Comparison of ENCODE assay signal across 13 cellular contexts in genomic region chr12:45183263-45183662, GRCh38. TPM values are rescaled to one million over a fixed set of nuclear protein-coding genes. Genes with fewer than 3 reads are reported as not detected.
DNase-seq lines count a peak whose midpoint lies in the region; ATAC-seq, FAIRE-seq and TF ChIP-seq lines count a peak whose summit lies in the region.
"Had no signal": no experiment of that assay in that cellular context is flagged by ENCODE, and none has a peak within 500 bp of the region (broad histone marks: within the 10 kb centered on the region; RNA-seq: fewer than 3 reads in every experiment).

No MANE protein-coding gene starts in this region.

- no peak overlapping the region for H3K27ac ChIP-seq in PC-3 (ENCODE audit: low read length)
- H3K27ac ChIP-seq: epithelial cell of prostate, pancreas had no signal

- peak; percentile 32 for DNase-seq in PC-3
- no peak for DNase-seq in epithelial cell of proximal tubule (ENCODE audit: low read depth)
- DNase-seq in retinal pigment epithelial cell (ENCODE audit: low read depth), result no peak
- no peak for DNase-seq in H54 (ENCODE audit: insufficient read length, low spot score)
- DNase-seq in activated CD4-positive, alpha-beta T cell treated with anti-CD3 and anti-CD28 coated beads for 36 hours, result no peak
- DNase-seq in activated naive CD4-positive, alpha-beta T cell (lab: John Stamatoyannopoulos, UW), result no peak
- no peak for DNase-seq in GDM1 (lab: John Stamatoyannopoulos, UW)
- DNase-seq: activated CD8-positive, alpha-beta memory T cell treated with anti-CD3 and anti-CD28 coated beads for 24 hours; NCI-H2171; pancreas had no signal

- POLR2A ChIA-PET in PC-3 (lab: Charles Lee; ENCODE audit: unreplicated experiment), result interaction anchor here (0.7 kb wide), 1 partner anchor 34 kb away, joined by 3 read pairs; no protein-coding TSS in a partner anchor
- POLR2A ChIA-PET in activated CD4-positive, alpha-beta T cell treated with anti-CD3 and anti-CD28 coated beads for 36 hours (lab: Charles Lee), result no interaction called here

- no peaks in the 10 kb centered on the region for H3K27me3 ChIP-seq in PC-3 (ENCODE audit: low read length)
- H3K27me3 ChIP-seq: pancreas had no signal

- TF ChIP-seq POLR2A in H54 (IDR thresholded peaks at IDR 0.05; ENCODE audit: low read depth, low read length), result no peak

- no peaks in the 10 kb centered on the region; the same call in 1 of the 2 replicates for H3K9me3 ChIP-seq in PC-3 (ENCODE audit: low read length)
- H3K9me3 ChIP-seq: pancreas had no signal

- H4K20me1 ChIP-seq in PC-3 (ENCODE audit: low read length), result no peaks in the 10 kb centered on the region

- TF ChIP-seq CTCF in GM12874 (IDR thresholded peaks at IDR 0.05; ENCODE audit: insufficient read depth, low read depth, low read length) (0 out of 2 replicates have a peak, but pooled peaks have one; percentile 3), PC-3 (conservative IDR thresholded peaks at IDR 0.05; ENCODE audit: low read depth, low read length) (peak; percentile 65), epithelial cell of proximal tubule (conservative IDR thresholded peaks at IDR 0.05; ENCODE audit: low read depth, low read length) (peak; percentile 41), retinal pigment epithelial cell (conservative IDR thresholded peaks at IDR 0.05; ENCODE audit: low read depth, low read length) (peak; percentile 41)

- no peaks in the 10 kb centered on the region for H3K79me2 ChIP-seq in PC-3 (ENCODE audit: low read length)

- H3K9ac ChIP-seq in PC-3 (ENCODE audit: low read length), result no peak overlapping the region

- no peaks in the 10 kb centered on the region for H3K9me2 ChIP-seq in PC-3 (replicated peaks; ENCODE audit: low read length)

- CTCF ChIA-PET in PC-3 (lab: Charles Lee), result no interaction called here
- CTCF ChIA-PET in activated CD4-positive, alpha-beta T cell treated with anti-CD3 and anti-CD28 coated beads for 36 hours (lab: Charles Lee), result interaction anchor here (1.0 to 2.5 kb wide), 5 partner anchors 9 to 205 kb away, joined by 3 to 14 read pairs (median 3); no protein-coding TSS in a partner anchor

- no peak overlapping the region for H2AFZ ChIP-seq in PC-3 (ENCODE audit: low read length)

- intact Hi-C loops in PC-3 (cut with micrococcal nuclease), result loop anchor here (1.0 to 5.0 kb wide), 2 partner anchors 49 to 205 kb away; no protein-coding TSS in a partner anchor
- intact Hi-C loops in activated CD4-positive, alpha-beta T cell treated with anti-CD3 and anti-CD28 coated beads for 36 hours (cut with DNase I, micrococcal nuclease), result loop anchor here in 1 of 2 experiments (1.0 kb wide), 1 partner anchor 205 kb away; no protein-coding TSS in a partner anchor

- no peak overlapping the region for H3K27ac Mint-ChIP-seq in activated CD4-positive, alpha-beta T cell treated with anti-CD3 and anti-CD28 coated beads for 36 hours
- H3K27ac Mint-ChIP-seq: stimulated activated memory B cell treated with anti-CD40 and anti-IgM and Interleukin-4, amounts not matched to agents 10 μg/mL and 1 μg/mL and 100 μg/mL, for 72 hours had no signal

- H3K4me3 Mint-ChIP-seq in activated CD4-positive, alpha-beta T cell treated with anti-CD3 and anti-CD28 coated beads for 36 hours, result no peak overlapping the region
- H3K4me3 Mint-ChIP-seq: stimulated activated memory B cell treated with anti-CD40 and anti-IgM and Interleukin-4, amounts not matched to agents 10 μg/mL and 1 μg/mL and 100 μg/mL, for 72 hours had no signal

- H3K27me3 Mint-ChIP-seq in activated CD4-positive, alpha-beta T cell treated with anti-CD3 and anti-CD28 coated beads for 36 hours, result no peaks in the 10 kb centered on the region
- H3K27me3 Mint-ChIP-seq: stimulated activated memory B cell treated with anti-CD40 and anti-IgM and Interleukin-4, amounts not matched to agents 10 μg/mL and 1 μg/mL and 100 μg/mL, for 72 hours had no signal

- no peaks in the 10 kb centered on the region for H3K4me1 ChIP-seq in PC-3 (ENCODE audit: insufficient read depth, low read length)
- H3K4me1 ChIP-seq: pancreas had no signal

- H3K4me1 Mint-ChIP-seq in activated CD4-positive, alpha-beta T cell treated with anti-CD3 and anti-CD28 coated beads for 36 hours, result no peaks in the 10 kb centered on the region

- H3F3A ChIP-seq in PC-3 (ENCODE audit: low read length, unreplicated experiment), result no peaks in the 10 kb centered on the region

- peaks cover 15% of the 10 kb centered on the region for H3K36me3 Mint-ChIP-seq in activated CD4-positive, alpha-beta T cell treated with anti-CD3 and anti-CD28 coated beads for 36 hours (ENCODE audit: low read depth)

- no peak overlapping the region for H3K4me3 ChIP-seq in PC-3 (ENCODE audit: low read length)
- no peak overlapping the region for H3K4me3 ChIP-seq in epithelial cell of proximal tubule (ENCODE audit: low read depth, low read length)
- no peak overlapping the region for H3K4me3 ChIP-seq in retinal pigment epithelial cell (ENCODE audit: low read length)
- H3K4me3 ChIP-seq: pancreas had no signal

- no peak for FAIRE-seq in H54 (lab: Jason Lieb, UNC)
- FAIRE-seq: pancreas had no signal

- peaks cover 10% of the 10 kb centered on the region for H3K9me3 Mint-ChIP-seq in activated CD4-positive, alpha-beta T cell treated with anti-CD3 and anti-CD28 coated beads for 36 hours (ENCODE audit: low read depth)

- H3K4me2 ChIP-seq in PC-3 (ENCODE audit: low read length), result no peak overlapping the region

- H3K36me3 ChIP-seq in PC-3 (ENCODE audit: low read depth, low read length), result peaks cover 3% of the 10 kb centered on the region; the same call in 1 of the 2 replicates
- H3K36me3 ChIP-seq: pancreas had no signal

- ATAC-seq in PC-3, result no peak
- no peak for ATAC-seq in activated CD4-positive, alpha-beta T cell treated with anti-CD3 and anti-CD28 coated beads for 36 hours
- ATAC-seq: pancreas; stimulated activated memory B cell treated with anti-CD40 and anti-IgM and Interleukin-4, amounts not matched to agents 10 μg/mL and 1 μg/mL and 100 μg/mL, for 72 hours had no signal

- BruUV-seq in PC-3 (replicated peaks; lab: Mats Ljungman, UMichigan), result no TSS peak

RNA-seq across cellular contexts. Expression of gene ANO6, which starts 32.6 kb away (rescaled TPM):
- 18.1 and 23.0 TPM in 2 replicates for total RNA-seq in PC-3 (2014; rRNA removed)
- 37.4 and 57.6 TPM in 2 replicates for total RNA-seq in epithelial cell of proximal tubule
- 10 to 100 TPM; 18.7 to 20.3 TPM for total RNA-seq in activated CD4-positive, alpha-beta T cell treated with anti-CD3 and anti-CD28 coated beads for 36 hours

Comparison
In these comparisons a context has a peak if more than half of its experiments do, and no peak if none do; other contexts are left out.
1. CTCF ChIP-seq: peak in every context shown above with its lines; median percentile 65 in PC-3; 41 in epithelial cell of proximal tubule; 41 in retinal pigment epithelial cell; 3 in GM12874.